ENCODE assay signal across 8 cellular contexts in the genomic region with DNA sequence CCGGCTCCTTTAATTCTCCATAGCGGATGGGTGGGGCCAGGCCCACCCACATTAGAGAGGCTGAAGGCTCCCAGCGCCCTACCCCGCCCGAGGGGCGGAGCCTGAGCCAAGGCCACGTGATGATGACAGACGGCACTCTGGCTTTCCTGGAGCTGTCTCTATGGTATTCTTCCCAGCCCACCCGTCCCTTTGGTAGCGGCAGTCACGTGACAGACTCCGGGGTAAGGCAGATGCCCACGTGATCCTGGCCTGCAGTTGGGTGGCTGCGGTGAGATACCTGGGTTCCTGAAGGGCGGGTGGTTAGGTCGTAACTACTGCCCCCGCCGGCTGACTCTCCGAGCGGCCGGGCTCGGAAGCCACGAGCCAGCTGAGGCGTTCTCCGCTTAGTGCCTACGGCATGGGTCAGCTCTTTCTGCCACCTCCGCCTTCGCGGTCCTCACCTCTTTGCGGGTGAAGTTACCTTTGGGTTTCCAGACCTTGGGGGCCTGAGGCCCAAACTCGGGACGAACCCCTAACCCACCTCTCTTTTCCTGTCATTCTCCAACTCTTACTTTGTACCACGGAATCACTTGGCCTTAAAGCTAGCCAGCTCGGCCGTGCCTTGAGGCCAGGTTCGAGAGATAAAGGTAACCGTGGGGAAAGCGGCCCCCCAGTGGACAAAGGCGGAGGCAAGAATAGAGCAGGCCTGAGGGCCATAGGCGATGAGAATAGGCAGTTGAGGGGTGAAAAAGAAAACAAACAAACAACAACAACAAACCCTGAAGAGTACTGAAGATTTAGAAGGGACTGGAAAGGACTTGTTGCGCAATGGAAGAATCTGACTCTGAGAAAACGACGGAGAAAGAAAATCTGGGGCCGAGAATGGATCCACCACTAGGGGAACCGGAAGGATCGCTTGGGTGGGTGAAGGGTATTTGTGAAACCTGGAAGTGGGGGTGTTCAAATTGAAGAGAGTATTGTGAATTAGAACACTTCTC.
DNase-seq lines count a peak whose midpoint lies in the region; ATAC-seq, FAIRE-seq and TF ChIP-seq lines count a peak whose summit lies in the region.

TSS of gene RRAGB (plus strand) at position 229 of the 977 bp plus-strand sequence. CDS start at position 808, 579 bp downstream.

- FAIRE-seq in islet of Langerhans (lab: Jason Lieb, UNC) = peak; percentile 13

- TF ChIP-seq CTCF in AG09319 (IDR thresholded peaks at IDR 0.05; ENCODE audit: low read depth, low read length) = peak; percentile 43

- DNase-seq in AG09319 (ENCODE audit: extremely low read depth, low read depth) = peak; percentile 73
- peak; percentile 98 for DNase-seq in NCI-H345 (lab: John Stamatoyannopoulos, UW)
- DNase-seq in activated CD4-positive, CD25-positive, alpha-beta regulatory T cell treated with anti-CD3 and anti-CD28 coated beads, Interleukin-2, amount 50 U/mL, for 16 hours (ENCODE audit: low read depth, low spot score) = peak; percentile 81
- DNase-seq in cerebellar cortex (ENCODE audit: low spot score) = peak; percentile 97
- peak; percentile 80 for DNase-seq in stimulated activated CD4-positive, alpha-beta T cell treated with anti-CD3 and anti-CD28 coated beads, Interleukin-12 subunit alpha, Interleukin-12 subunit beta, amount 100 ng/mL, for 4 hours

- peak; percentile 96 for ATAC-seq in HG03196 (IDR thresholded peaks at IDR 0.05; ENCODE audit: unreplicated experiment)

- TF ChIP-seq POLR2A in GM18951 (IDR thresholded peaks at IDR 0.05; ENCODE audit: extremely low read depth, insufficient read depth, insufficient read length) = peak; percentile 70

- in situ Hi-C loops in GM18951 (cut with MboI; ENCODE audit: low sequenced_read_pairs, unreplicated experiment) = no loop called here

Comparison
In these comparisons a context has a peak if more than half of its experiments do, and no peak if none do; other contexts are left out.
1. Peak in every context shown above with its lines: DNase-seq and ATAC-seq.